Comparison of ENCODE assay signal across 1 cellular context in the genomic region with DNA sequence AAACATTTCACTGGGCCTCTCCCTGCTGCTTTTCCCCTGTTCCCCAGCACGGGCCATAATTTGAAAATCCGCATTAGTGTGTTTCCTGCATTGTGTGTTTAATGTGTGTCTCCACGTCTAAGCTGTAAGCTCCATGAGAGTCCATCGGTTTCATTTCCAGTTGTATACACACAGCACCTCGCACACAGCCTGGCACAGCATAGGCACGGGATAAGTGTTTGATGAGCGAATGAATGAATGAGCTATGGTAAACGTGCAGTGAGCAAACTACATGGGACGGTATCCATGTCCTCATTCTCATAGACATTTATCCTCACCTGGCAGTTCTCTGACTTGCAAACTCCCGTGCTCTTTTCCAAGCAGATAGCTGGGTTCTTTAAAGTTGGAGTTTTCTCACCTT.
TF ChIP-seq lines count a peak whose summit lies in the region.

No MANE protein-coding gene starts in this region.

TF ChIP-seq in HCT116, 20 proteins besides CTCF, POLR2A, EP300 and RAD21:
- no peak for TF ChIP-seq ELF1 (IDR thresholded peaks at IDR 0.05; ENCODE audit: borderline replicate concordance, low read depth)
- TF ChIP-seq, protein P1, sequence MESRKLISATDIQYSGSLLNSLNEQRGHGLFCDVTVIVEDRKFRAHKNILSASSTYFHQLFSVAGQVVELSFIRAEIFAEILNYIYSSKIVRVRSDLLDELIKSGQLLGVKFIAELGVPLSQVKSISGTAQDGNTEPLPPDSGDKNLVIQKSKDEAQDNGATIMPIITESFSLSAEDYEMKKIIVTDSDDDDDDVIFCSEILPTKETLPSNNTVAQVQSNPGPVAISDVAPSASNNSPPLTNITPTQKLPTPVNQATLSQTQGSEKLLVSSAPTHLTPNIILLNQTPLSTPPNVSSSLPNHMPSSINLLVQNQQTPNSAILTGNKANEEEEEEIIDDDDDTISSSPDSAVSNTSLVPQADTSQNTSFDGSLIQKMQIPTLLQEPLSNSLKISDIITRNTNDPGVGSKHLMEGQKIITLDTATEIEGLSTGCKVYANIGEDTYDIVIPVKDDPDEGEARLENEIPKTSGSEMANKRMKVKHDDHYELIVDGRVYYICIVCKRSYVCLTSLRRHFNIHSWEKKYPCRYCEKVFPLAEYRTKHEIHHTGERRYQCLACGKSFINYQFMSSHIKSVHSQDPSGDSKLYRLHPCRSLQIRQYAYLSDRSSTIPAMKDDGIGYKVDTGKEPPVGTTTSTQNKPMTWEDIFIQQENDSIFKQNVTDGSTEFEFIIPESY (IDR thresholded peaks at IDR 0.05; ENCODE audit: extremely low read depth, insufficient replicate concordance, low read length): no peak
- TF ChIP-seq TCF7L2 (IDR thresholded peaks at IDR 0.05; ENCODE audit: borderline replicate concordance, extremely low read depth, insufficient read depth, insufficient read length): no peak
- no peak for TF ChIP-seq SP1 (IDR thresholded peaks at IDR 0.05; ENCODE audit: low read depth)
- TF ChIP-seq SIN3A (IDR thresholded peaks at IDR 0.05; ENCODE audit: low read depth): no peak
- no peak for TF ChIP-seq EGR1 (IDR thresholded peaks at IDR 0.05; ENCODE audit: low read depth)
- TF ChIP-seq FOSL1 (IDR thresholded peaks at IDR 0.05; ENCODE audit: low read depth): no peak
- TF ChIP-seq ZNF274 (IDR thresholded peaks at IDR 0.05; ENCODE audit: low read depth, low read length): no peak
- no peak for TF ChIP-seq POLR2AphosphoS5 (IDR thresholded peaks at IDR 0.05; ENCODE audit: low read depth, low read length)
TF ChIP-seq in HCT116: peak in this region for 0.
